Comparison of ENCODE assay signal across 20 cellular contexts in the genomic region with DNA sequence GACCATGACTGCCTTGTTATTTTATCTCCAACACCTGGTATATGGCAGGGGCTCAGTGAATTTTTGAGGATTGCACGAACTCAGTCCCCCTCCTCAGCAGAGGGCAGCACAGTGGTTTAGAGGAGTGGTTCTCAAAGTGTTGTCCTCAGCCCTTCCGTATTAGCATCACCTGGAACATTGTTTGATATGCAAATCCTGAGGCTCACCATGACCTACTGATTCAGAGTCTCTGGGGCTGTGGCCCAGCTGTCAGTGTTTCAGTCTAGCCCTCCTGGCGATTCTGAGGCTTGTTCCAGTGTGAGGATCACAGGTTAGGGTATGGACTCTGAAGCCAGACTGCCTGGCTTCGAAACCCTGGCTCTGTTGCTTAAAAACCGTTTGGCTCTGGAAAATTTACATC. TPM values are rescaled to one million over a fixed set of nuclear protein-coding genes. Genes with fewer than 3 reads are reported as not detected.
DNase-seq lines count a peak whose midpoint lies in the region; ATAC-seq and TF ChIP-seq lines count a peak whose summit lies in the region.
"Had no signal": no experiment of that assay in that cellular context is flagged by ENCODE, and none has a peak within 500 bp of the region (broad histone marks: within the 10 kb centered on the region; RNA-seq: fewer than 3 reads in every experiment).

No MANE protein-coding gene starts in this region.

- H3K4me3 ChIP-seq in DOHH2 (ENCODE audit: low read length): no peak overlapping the region
- no peak overlapping the region for H3K4me3 ChIP-seq in Karpas-422 (ENCODE audit: low read length)
- H3K4me3 ChIP-seq in spleen: no peak overlapping the region
- H3K4me3 ChIP-seq: right lobe of liver, tibial artery had no signal

- ATAC-seq in CD4-positive, alpha-beta T cell (ENCODE audit: poor library complexity): no peak
- no peak for ATAC-seq in effector memory CD8-positive, alpha-beta T cell (replicated peaks)
- ATAC-seq in GM21390 (IDR thresholded peaks at IDR 0.05; ENCODE audit: unreplicated experiment): no peak
- ATAC-seq: right lobe of liver had no signal

- H2AFZ ChIP-seq in Karpas-422 (ENCODE audit: low read length): no peak overlapping the region

- no peak overlapping the region for H3K9ac ChIP-seq in Karpas-422 (ENCODE audit: low read length)

- H3K27me3 ChIP-seq in CD4-positive, alpha-beta T cell (ENCODE audit: control insufficient read depth, insufficient read depth, low read length): peaks cover 4% of the 10 kb centered on the region
- no peaks in the 10 kb centered on the region for H3K27me3 ChIP-seq in DOHH2 (ENCODE audit: control insufficient read depth, low read length)
- no peaks in the 10 kb centered on the region for H3K27me3 ChIP-seq in Karpas-422 (ENCODE audit: low read length)
- no peaks in the 10 kb centered on the region for H3K27me3 ChIP-seq in spleen (replicated peaks in 1 of 7)
- H3K27me3 ChIP-seq: right lobe of liver, tibial artery had no signal

- H3K27ac Mint-ChIP-seq in CD4-positive, alpha-beta T cell: peak overlapping the region; percentile 39
- peak overlapping the region; percentile 11 to 76 for H3K27ac Mint-ChIP-seq in effector memory CD8-positive, alpha-beta T cell
- H3K27ac Mint-ChIP-seq: activated naive CD4-positive, alpha-beta T cell treated with anti-CD3 and anti-CD28 coated beads for 36 hours; stimulated activated memory B cell treated with anti-CD40 and anti-IgM and Interleukin-4, amounts not matched to agents 10 μg/mL and 1 μg/mL and 100 μg/mL, for 72 hours had no signal

- H3K9me2 ChIP-seq in DOHH2 (replicated peaks; ENCODE audit: control insufficient read depth, low read length) (no peaks in the 10 kb centered on the region), Karpas-422 (replicated peaks; ENCODE audit: insufficient read depth, low read length) (no peaks in the 10 kb centered on the region)

- H3K4me3 Mint-ChIP-seq in CD4-positive, alpha-beta T cell: no peak overlapping the region
- H3K4me3 Mint-ChIP-seq in effector memory CD8-positive, alpha-beta T cell: no peak overlapping the region
- H3K4me3 Mint-ChIP-seq: activated naive CD4-positive, alpha-beta T cell treated with anti-CD3 and anti-CD28 coated beads for 36 hours; stimulated activated memory B cell treated with anti-CD40 and anti-IgM and Interleukin-4, amounts not matched to agents 10 μg/mL and 1 μg/mL and 100 μg/mL, for 72 hours had no signal

- no peak for TF ChIP-seq POLR2A in spleen (IDR thresholded peaks at IDR 0.05)

- CTCF ChIA-PET in CD4-positive, alpha-beta T cell (lab: Charles Lee): no interaction called here

- no peaks in the 10 kb centered on the region for H4K20me1 ChIP-seq in DOHH2 (ENCODE audit: control insufficient read depth, insufficient read depth, low read depth, low read length)
- H4K20me1 ChIP-seq in Karpas-422 (ENCODE audit: insufficient read depth, low read depth, low read length): no peaks in the 10 kb centered on the region

- H3K9me3 Mint-ChIP-seq in CD4-positive, alpha-beta T cell: no peaks in the 10 kb centered on the region
- no peaks in the 10 kb centered on the region for H3K9me3 Mint-ChIP-seq in effector memory CD8-positive, alpha-beta T cell
- H3K9me3 Mint-ChIP-seq: activated naive CD4-positive, alpha-beta T cell treated with anti-CD3 and anti-CD28 coated beads for 36 hours; stimulated activated memory B cell treated with anti-CD40 and anti-IgM and Interleukin-4, amounts not matched to agents 10 μg/mL and 1 μg/mL and 100 μg/mL, for 72 hours had no signal

- H3K4me2 ChIP-seq in DOHH2 (ENCODE audit: low read length) (peak overlapping the region; percentile 18), Karpas-422 (ENCODE audit: low read depth, low read length, poor library complexity, severe bottlenecking) (no peak overlapping the region)

- H3K4me1 ChIP-seq in DOHH2 (ENCODE audit: control insufficient read depth, low read length) (peaks cover 12% of the 10 kb centered on the region), Karpas-422 (ENCODE audit: low read length) (peaks cover 16% of the 10 kb centered on the region), spleen (no peaks in the 10 kb centered on the region)
- H3K4me1 ChIP-seq: right lobe of liver, tibial artery had no signal

- no peaks in the 10 kb centered on the region for H3K36me3 Mint-ChIP-seq in CD4-positive, alpha-beta T cell (ENCODE audit: low read depth)
- H3K36me3 Mint-ChIP-seq in effector memory CD8-positive, alpha-beta T cell (ENCODE audit: insufficient read depth): no peaks in the 10 kb centered on the region
- H3K36me3 Mint-ChIP-seq: stimulated activated memory B cell treated with anti-CD40 and anti-IgM and Interleukin-4, amounts not matched to agents 10 μg/mL and 1 μg/mL and 100 μg/mL, for 72 hours had no signal

- peaks cover 6% of the 10 kb centered on the region for H3K27me3 Mint-ChIP-seq in CD4-positive, alpha-beta T cell
- peaks cover 0 to 16% of the 10 kb centered on the region in 2 donors for H3K27me3 Mint-ChIP-seq in effector memory CD8-positive, alpha-beta T cell

- DNase-seq in CD4-positive, alpha-beta T cell: no peak
- DNase-seq in Karpas-422: peak; percentile 45
- DNase-seq in effector memory CD8-positive, alpha-beta T cell: no peak
- no peak for DNase-seq in spleen
- DNase-seq in midbrain (lab: John Stamatoyannopoulos, UW): no peak
- no peak for DNase-seq in KG1 (lab: John Stamatoyannopoulos, UW)
- DNase-seq: activated naive CD4-positive, alpha-beta T cell treated with anti-CD3 and anti-CD28 coated beads for 36 hours; activated T-cell treated with anti-CD3 and anti-CD28 coated beads, Interleukin-2, amount 50 U/mL, for 1 hour; COR-L47; HCEC 1CT; head of caudate nucleus; IMR-90; NCI-H2029 treated with DMSO at 0.1 percent for 48 hours; NCI-H69; right lobe of liver; tibial artery had no signal

- H3K36me3 ChIP-seq in DOHH2 (ENCODE audit: control insufficient read depth, low read length) (no peaks in the 10 kb centered on the region), Karpas-422 (ENCODE audit: insufficient read depth, low read length) (no peaks in the 10 kb centered on the region), spleen (no peaks in the 10 kb centered on the region)
- H3K36me3 ChIP-seq: right lobe of liver, tibial artery had no signal

- TF ChIP-seq CTCF in CD4-positive, alpha-beta T cell (IDR thresholded peaks at IDR 0.05): no peak
- TF ChIP-seq CTCF in DOHH2 (IDR thresholded peaks at IDR 0.05; ENCODE audit: low read depth, low read length, poor library complexity, severe bottlenecking) (peak; percentile 20), spleen (IDR thresholded peaks at IDR 0.05 in 8 of 11, conservative IDR thresholded peaks at IDR 0.05 in 3 of 11) (no peak)

- no peaks in the 10 kb centered on the region for H3F3A ChIP-seq in DOHH2 (ENCODE audit: control insufficient read depth, insufficient read depth)

- intact Hi-C loops in CD4-positive, alpha-beta T cell (cut with DNase I, micrococcal nuclease): no loop called here
- intact Hi-C loops in spleen (cut with DNase I; ENCODE audit: low total_unique reads): no loop called here

- POLR2A ChIA-PET in CD4-positive, alpha-beta T cell (lab: Charles Lee): no interaction called here

- no peaks in the 10 kb centered on the region for H3K9me3 ChIP-seq in CD4-positive, alpha-beta T cell (ENCODE audit: control insufficient read depth, low read length)
- H3K9me3 ChIP-seq in DOHH2 (ENCODE audit: control insufficient read depth, insufficient read depth, low read length) (no peaks in the 10 kb centered on the region), Karpas-422 (ENCODE audit: low read length) (no peaks in the 10 kb centered on the region), spleen (no peaks in the 10 kb centered on the region)
- H3K9me3 ChIP-seq: right lobe of liver, tibial artery had no signal

- no peak overlapping the region for H3K27ac ChIP-seq in CD4-positive, alpha-beta T cell (ENCODE audit: low read depth, low read length)
- H3K27ac ChIP-seq in DOHH2 (ENCODE audit: low read depth, low read length) (no peak overlapping the region), Karpas-422 (ENCODE audit: low read length) (no peak overlapping the region), spleen (no peak overlapping the region)
- H3K27ac ChIP-seq: right lobe of liver, tibial artery had no signal

- H3K79me2 ChIP-seq in DOHH2 (ENCODE audit: control insufficient read depth, low read length): no peaks in the 10 kb centered on the region
- no peaks in the 10 kb centered on the region for H3K79me2 ChIP-seq in Karpas-422 (ENCODE audit: low read length)

- peaks cover 18% of the 10 kb centered on the region for H3K4me1 Mint-ChIP-seq in CD4-positive, alpha-beta T cell (ENCODE audit: low read depth)
- H3K4me1 Mint-ChIP-seq in effector memory CD8-positive, alpha-beta T cell (ENCODE audit: low read depth in 2 of 2): peaks cover 7% of the 10 kb centered on the region in 2 donors

- WGBS in spleen, 5 donors: 60 to 68% (median 61%) methylated on average over 5 of the region's 5 CpGs

RNA-seq across cellular contexts. Expression of a gene that starts 12.8 kb away (rescaled TPM):
- total RNA-seq in CD4-positive, alpha-beta T cell: not detected
- not detected in 2 replicates for total RNA-seq in Karpas-422 (2014; rRNA removed; shearing (Covaris generic); ENCODE audit: low replicate concordance)
- total RNA-seq in spleen: 1 to 10 TPM in 4 of 7 donors, under 1 TPM in 3; 0.26 to 6.5 (median 1.9) TPM
- under 1 TPM in 2 of 3 donors, not detected in 1; 0.24 to 0.26 TPM for polyA plus RNA-seq in spleen
- total RNA-seq: activated naive CD4-positive, alpha-beta T cell treated with anti-CD3 and anti-CD28 coated beads for 36 hours; IMR-90; T-helper 1 cell treated with Interleukin-12 subunit alpha and Interleukin-12 subunit beta and Interleukin-4 antibody, amounts not matched to agents 30 ng/mL and 1 ng/mL, for 36 hours had no signal
- polyA plus RNA-seq: IMR-90 had no signal
